ENCODE assay signal across 27 cellular contexts in genomic region chr6:150456466-150456865, GRCh38.
"Had no signal": no experiment of that assay in that cellular context is flagged by ENCODE, and none has a peak within 500 bp of the region (broad histone marks: within the 10 kb centered on the region; RNA-seq: fewer than 3 reads in every experiment).

No MANE protein-coding gene starts in this region.

- H3K27me3 Mint-ChIP-seq: activated B cell treated with CpG ODN at 0.5 μM for 24 hours; stimulated activated naive CD8-positive, alpha-beta T cell treated with anti-CD3 and anti-CD28 coated beads, Interleukin-15, Interleukin-2, amounts not matched to agents 100 ng/mL and 50 ng/mL, for 24 hours had no signal

- H3K27ac Mint-ChIP-seq: activated B cell treated with CpG ODN at 0.5 μM for 24 hours; activated CD4-positive, alpha-beta T cell treated with anti-CD3 and anti-CD28 coated beads for 36 hours; activated naive CD8-positive, alpha-beta T cell; effector memory CD8-positive, alpha-beta T cell; immature natural killer cell; natural killer cell treated with Interleukin-12 subunit alpha and Interleukin-12 subunit beta and Interleukin-15 and Interleukin-18, amount 100 ng/mL, for 72 hours; stimulated activated effector memory CD8-positive, alpha-beta T cell treated with anti-CD3 and anti-CD28 coated beads, Interleukin-12 subunit alpha, Interleukin-12 subunit beta, amount 100 ng/mL, for 72 hours; stimulated activated naive CD8-positive, alpha-beta T cell treated with anti-CD3 and anti-CD28 coated beads, Interleukin-15, Interleukin-2, amounts not matched to agents 100 ng/mL and 50 ng/mL, for 24 hours; T-helper 2 cell treated with Interferon-gamma antibody and Interleukin-4, amounts not matched to agents 5 μg/mL and 100 μg/mL, for 36 hours had no signal

- H3K27me3 ChIP-seq: gastrocnemius medialis, left lung had no signal

- H3K4me3 Mint-ChIP-seq: activated B cell treated with CpG ODN at 0.5 μM for 24 hours; activated CD4-positive, alpha-beta T cell treated with anti-CD3 and anti-CD28 coated beads for 36 hours; activated naive CD8-positive, alpha-beta T cell; brain; effector memory CD8-positive, alpha-beta T cell; immature natural killer cell; natural killer cell treated with Interleukin-12 subunit alpha and Interleukin-12 subunit beta and Interleukin-15 and Interleukin-18, amount 100 ng/mL, for 72 hours; stimulated activated effector memory CD8-positive, alpha-beta T cell treated with anti-CD3 and anti-CD28 coated beads, Interleukin-12 subunit alpha, Interleukin-12 subunit beta, amount 100 ng/mL, for 72 hours; stimulated activated naive CD8-positive, alpha-beta T cell treated with anti-CD3 and anti-CD28 coated beads, Interleukin-15, Interleukin-2, amounts not matched to agents 100 ng/mL and 50 ng/mL, for 24 hours; T-helper 2 cell treated with Interferon-gamma antibody and Interleukin-4, amounts not matched to agents 5 μg/mL and 100 μg/mL, for 36 hours had no signal

- H3K4me1 Mint-ChIP-seq: activated B cell treated with CpG ODN at 0.5 μM for 24 hours; activated CD4-positive, alpha-beta T cell treated with anti-CD3 and anti-CD28 coated beads for 36 hours; immature natural killer cell; stimulated activated effector memory CD8-positive, alpha-beta T cell treated with anti-CD3 and anti-CD28 coated beads, Interleukin-12 subunit alpha, Interleukin-12 subunit beta, amount 100 ng/mL, for 72 hours had no signal

- H3K36me3 Mint-ChIP-seq: activated naive CD8-positive, alpha-beta T cell; brain; immature natural killer cell; natural killer cell treated with Interleukin-12 subunit alpha and Interleukin-12 subunit beta and Interleukin-15 and Interleukin-18, amount 100 ng/mL, for 72 hours; stimulated activated effector memory CD8-positive, alpha-beta T cell treated with anti-CD3 and anti-CD28 coated beads, Interleukin-12 subunit alpha, Interleukin-12 subunit beta, amount 100 ng/mL, for 72 hours had no signal

- H3K27ac ChIP-seq: gastrocnemius medialis, left lung, lower lobe of right lung, skin epidermis, thoracic aorta had no signal

- H3K4me1 ChIP-seq: gastrocnemius medialis, left lung, lower lobe of right lung had no signal

- FAIRE-seq: urothelium cell line had no signal

- H3K4me3 ChIP-seq: gastrocnemius medialis, left lung, lower lobe of right lung, skin epidermis, thoracic aorta had no signal

- H3K36me3 ChIP-seq: gastrocnemius medialis, left lung, lower lobe of right lung, thoracic aorta had no signal

- DNase-seq: activated B cell treated with CpG ODN at 0.5 μM for 24 hours; activated CD4-positive, alpha-beta T cell treated with anti-CD3 and anti-CD28 coated beads for 36 hours; activated effector memory CD4-positive, alpha-beta T cell treated with Interleukin-2 at 50 U/mL for 16 hours; activated naive CD4-positive, alpha-beta T cell treated with Interleukin-2 at 50 U/mL for 16 hours; anterior cingulate cortex; caudate nucleus; cortex of kidney; effector memory CD8-positive, alpha-beta T cell; erythroblast; gastrocnemius medialis; head of caudate nucleus; hypothalamus; immature natural killer cell; left lung; lower lobe of right lung; mesendoderm; stimulated activated CD4-positive, alpha-beta T cell treated with anti-CD3 and anti-CD28 coated beads, Interleukin-4, amount 100 ng/mL, for 24 hours; T-helper 1 cell had no signal

- H3K9me3 Mint-ChIP-seq: activated B cell treated with CpG ODN at 0.5 μM for 24 hours; effector memory CD8-positive, alpha-beta T cell; immature natural killer cell; natural killer cell treated with Interleukin-12 subunit alpha and Interleukin-12 subunit beta and Interleukin-15 and Interleukin-18, amount 100 ng/mL, for 72 hours; stimulated activated effector memory CD8-positive, alpha-beta T cell treated with anti-CD3 and anti-CD28 coated beads, Interleukin-12 subunit alpha, Interleukin-12 subunit beta, amount 100 ng/mL, for 72 hours; stimulated activated naive CD8-positive, alpha-beta T cell treated with anti-CD3 and anti-CD28 coated beads, Interleukin-15, Interleukin-2, amounts not matched to agents 100 ng/mL and 50 ng/mL, for 24 hours; T-helper 2 cell treated with Interferon-gamma antibody and Interleukin-4, amounts not matched to agents 5 μg/mL and 100 μg/mL, for 36 hours had no signal

- H3K9me3 ChIP-seq: gastrocnemius medialis, left lung, lower lobe of right lung, thoracic aorta had no signal
